ENCODE assay signal across 9 cellular contexts in genomic region chr5:37836173-37837100, GRCh38. TPM values are rescaled to one million over a fixed set of nuclear protein-coding genes. Genes with fewer than 3 reads are reported as not detected.
DNase-seq lines count a peak whose midpoint lies in the region; ATAC-seq and TF ChIP-seq lines count a peak whose summit lies in the region.
"Had no signal": no experiment of that assay in that cellular context is flagged by ENCODE, and none has a peak within 500 bp of the region (broad histone marks: within the 10 kb centered on the region; RNA-seq: fewer than 3 reads in every experiment).

No MANE protein-coding gene starts in this region.

- 40% methylated on average over 16 of the region's 62 CpGs for WGBS in mammary epithelial cell (ENCODE audit: low coverage, missing lambda C conversion rate)
- WGBS in tibial nerve, 2 donors, result 6% methylated on average over 56 to 62 of the region's 62 CpGs

- peak overlapping the region; percentile 90 for H2AFZ ChIP-seq in mammary epithelial cell (ENCODE audit: low read depth, low read length)

- no peak for TF ChIP-seq POLR2A in tibial nerve (IDR thresholded peaks at IDR 0.05)

- CTCF ChIA-PET in activated CD8-positive, alpha-beta T cell treated with anti-CD3 and anti-CD28 coated beads, Interleukin-2, amount 10 ng/mL, durations not matched to agents 7 days and 5 days (lab: Charles Lee), result interaction anchor here (0.6 to 2.3 kb wide), 9 partner anchors 40 to 547 kb away, joined by 3 to 8 read pairs (median 5); no protein-coding TSS in a partner anchor
- CTCF ChIA-PET in activated CD8-positive, alpha-beta T cell treated with anti-CD3 and anti-CD28 coated beads for 36 hours (lab: Charles Lee), result interaction anchor here (0.6 to 1.9 kb wide), 10 partner anchors 12 to 423 kb away, joined by 3 to 25 read pairs (median 3); no protein-coding TSS in a partner anchor
- CTCF ChIA-PET in mammary epithelial cell (lab: Charles Lee; ENCODE audit: low non-redundant PET), result interaction anchor here (0.9 kb wide), 1 partner anchor 357 kb away, joined by 7 read pairs; no protein-coding TSS in a partner anchor

- no peak for TF ChIP-seq CTCF in activated CD8-positive, alpha-beta T cell treated with anti-CD3 and anti-CD28 coated beads for 36 hours (IDR thresholded peaks at IDR 0.05)
- TF ChIP-seq CTCF in mammary epithelial cell (conservative IDR thresholded peaks at IDR 0.05 in 1 of 2, IDR thresholded peaks at IDR 0.05 in 1 of 2; ENCODE audit: extremely low read depth in 1 of 2, insufficient read depth in 1 of 2, low read depth in 1 of 2, low read length in 2 of 2) (no peak), tibial nerve (IDR thresholded peaks at IDR 0.05) (no peak)

- in situ Hi-C loops in mammary epithelial cell (cut with MboI; ENCODE audit: low sequenced_read_pairs in 2 of 2), result loop anchor here in 1 of 2 donors (5.0 kb wide), 1 partner anchor 356 kb away; no protein-coding TSS in a partner anchor

- peaks cover 81% of the 10 kb centered on the region for H3K27me3 Mint-ChIP-seq in activated CD8-positive, alpha-beta T cell treated with anti-CD3 and anti-CD28 coated beads, Interleukin-2, amount 10 ng/mL, durations not matched to agents 7 days and 5 days (ENCODE audit: low read depth)
- H3K27me3 Mint-ChIP-seq in activated CD8-positive, alpha-beta T cell treated with anti-CD3 and anti-CD28 coated beads for 36 hours, result peaks cover 78% of the 10 kb centered on the region

- ATAC-seq in activated CD8-positive, alpha-beta T cell treated with anti-CD3 and anti-CD28 coated beads, Interleukin-2, amount 10 ng/mL, durations not matched to agents 7 days and 5 days, result no peak
- ATAC-seq in activated CD8-positive, alpha-beta T cell treated with anti-CD3 and anti-CD28 coated beads for 36 hours, result no peak
- ATAC-seq in GM18907 (IDR thresholded peaks at IDR 0.05; ENCODE audit: unreplicated experiment), result no peak

- peaks cover 52% of the 10 kb centered on the region for H3K4me1 ChIP-seq in mammary epithelial cell (ENCODE audit: insufficient read depth, low read length)
- H3K4me1 ChIP-seq in tibial nerve, result peaks cover 0 to 64% (median 10%) of the 10 kb centered on the region in 4 donors

- peak overlapping the region; percentile 8 for H3K4me3 Mint-ChIP-seq in activated CD8-positive, alpha-beta T cell treated with anti-CD3 and anti-CD28 coated beads, Interleukin-2, amount 10 ng/mL, durations not matched to agents 7 days and 5 days
- no peak overlapping the region for H3K4me3 Mint-ChIP-seq in activated CD8-positive, alpha-beta T cell treated with anti-CD3 and anti-CD28 coated beads for 36 hours

- no peaks in the 10 kb centered on the region for H4K20me1 ChIP-seq in mammary epithelial cell (ENCODE audit: insufficient read depth, low read length)

- BruUV-seq in mammary epithelial cell (replicated peaks; lab: Mats Ljungman, UMichigan), result no TSS peak

- dilution Hi-C loops in mammary epithelial cell (cut with HindIII; ENCODE audit: low sequenced_read_pairs), result no loop called here

- H3K4me3 ChIP-seq in mammary epithelial cell (replicated peaks in 1 of 3; ENCODE audit: insufficient read depth in 1 of 3, low read depth in 2 of 3, low read length in 3 of 3) (peak overlapping the region; percentile 37 to 57 (median 43)), tibial nerve (peak overlapping the region in 3 of 4 donors; percentile 7 to 52 (median 28))
- H3K4me3 ChIP-seq: SJSA1 had no signal

- H3K4me1 Mint-ChIP-seq in activated CD8-positive, alpha-beta T cell treated with anti-CD3 and anti-CD28 coated beads, Interleukin-2, amount 10 ng/mL, durations not matched to agents 7 days and 5 days (ENCODE audit: low read depth), result peaks cover 29% of the 10 kb centered on the region
- H3K4me1 Mint-ChIP-seq in activated CD8-positive, alpha-beta T cell treated with anti-CD3 and anti-CD28 coated beads for 36 hours (ENCODE audit: low read depth), result peaks cover 23% of the 10 kb centered on the region

- no peak overlapping the region for H3K27ac Mint-ChIP-seq in activated CD8-positive, alpha-beta T cell treated with anti-CD3 and anti-CD28 coated beads, Interleukin-2, amount 10 ng/mL, durations not matched to agents 7 days and 5 days
- H3K27ac Mint-ChIP-seq in activated CD8-positive, alpha-beta T cell treated with anti-CD3 and anti-CD28 coated beads for 36 hours, result no peak overlapping the region

- H3K4me2 ChIP-seq in mammary epithelial cell (ENCODE audit: insufficient read depth, low read depth, low read length), result peak overlapping the region; percentile 98

- H3K9me3 ChIP-seq in mammary epithelial cell (replicated peaks; ENCODE audit: insufficient read depth, low read length) (no peaks in the 10 kb centered on the region), tibial nerve (peaks cover 0 to 3% (median 0%) of the 10 kb centered on the region in 4 donors)

- peaks cover 21% of the 10 kb centered on the region for H3K79me2 ChIP-seq in mammary epithelial cell (ENCODE audit: insufficient read depth, low read length)

- no peak for TF ChIP-seq EP300 in tibial nerve (IDR thresholded peaks at IDR 0.05)

- H3K27me3 ChIP-seq in mammary epithelial cell (ENCODE audit: insufficient read depth, low read length) (no peaks in the 10 kb centered on the region), tibial nerve (peaks cover 4 to 90% of the 10 kb centered on the region in 2 donors)
- H3K27me3 ChIP-seq: SJSA1 had no signal

- no peaks in the 10 kb centered on the region for H3K9me3 Mint-ChIP-seq in activated CD8-positive, alpha-beta T cell treated with anti-CD3 and anti-CD28 coated beads, Interleukin-2, amount 10 ng/mL, durations not matched to agents 7 days and 5 days (ENCODE audit: insufficient read depth)
- H3K9me3 Mint-ChIP-seq in activated CD8-positive, alpha-beta T cell treated with anti-CD3 and anti-CD28 coated beads for 36 hours, result no peaks in the 10 kb centered on the region

- H3K9ac ChIP-seq in mammary epithelial cell (ENCODE audit: insufficient read depth, low read length), result no peak overlapping the region

- H3K36me3 Mint-ChIP-seq in activated CD8-positive, alpha-beta T cell treated with anti-CD3 and anti-CD28 coated beads, Interleukin-2, amount 10 ng/mL, durations not matched to agents 7 days and 5 days (ENCODE audit: low read depth), result peaks cover 2% of the 10 kb centered on the region
- H3K36me3 Mint-ChIP-seq in activated CD8-positive, alpha-beta T cell treated with anti-CD3 and anti-CD28 coated beads for 36 hours (ENCODE audit: low read depth), result no peaks in the 10 kb centered on the region

- POLR2A ChIA-PET in activated CD8-positive, alpha-beta T cell treated with anti-CD3 and anti-CD28 coated beads, Interleukin-2, amount 10 ng/mL, durations not matched to agents 7 days and 5 days (lab: Charles Lee), result no interaction called here
- POLR2A ChIA-PET in activated CD8-positive, alpha-beta T cell treated with anti-CD3 and anti-CD28 coated beads for 36 hours (lab: Charles Lee), result no interaction called here

- H3K27ac ChIP-seq in mammary epithelial cell (ENCODE audit: insufficient read depth, low read depth, low read length) (no peak overlapping the region), tibial nerve (peak overlapping the region in 1 of 4 donors; percentile 21)
- H3K27ac ChIP-seq: SJSA1 had no signal

- DNase-seq in activated CD8-positive, alpha-beta T cell treated with anti-CD3 and anti-CD28 coated beads, Interleukin-2, amount 10 ng/mL, durations not matched to agents 7 days and 5 days, result no peak
- no peak for DNase-seq in activated CD8-positive, alpha-beta T cell treated with anti-CD3 and anti-CD28 coated beads for 36 hours
- peak; percentile 17 for DNase-seq in mammary epithelial cell
- peak; percentile 71 for DNase-seq in left kidney (ENCODE audit: low read depth, low spot score)
- no peak for DNase-seq in tibial nerve (ENCODE audit: low spot score in 2 of 2)
- no peak for DNase-seq in RPMI8226
- DNase-seq in NCI-H2171 (lab: John Stamatoyannopoulos, UW), result no peak

- intact Hi-C loops in activated CD8-positive, alpha-beta T cell treated with anti-CD3 and anti-CD28 coated beads for 36 hours (cut with micrococcal nuclease), result loop anchor here (2.0 kb wide), 1 partner anchor 356 kb away; no protein-coding TSS in a partner anchor
- intact Hi-C loops in mammary epithelial cell (cut with micrococcal nuclease), result loop anchor here (1.0 to 10.0 kb wide), 10 partner anchors 64 to 568 kb away; no protein-coding TSS in a partner anchor

- H3K36me3 ChIP-seq in mammary epithelial cell (ENCODE audit: insufficient read depth, low read length) (no peaks in the 10 kb centered on the region), tibial nerve (no peaks in the 10 kb centered on the region)

RNA-seq across cellular contexts. Expression of gene GDNF, which starts 3.4 kb away (rescaled TPM):
- total RNA-seq in activated CD8-positive, alpha-beta T cell treated with anti-CD3 and anti-CD28 coated beads, Interleukin-2, amount 10 ng/mL, durations not matched to agents 7 days and 5 days, result not detected
- total RNA-seq in activated CD8-positive, alpha-beta T cell treated with anti-CD3 and anti-CD28 coated beads for 36 hours, result not detected
- 1 to 10 TPM in 1 of 2 donors, under 1 TPM in 1; 0.17 to 1.3 TPM for total RNA-seq in mammary epithelial cell
- 0.79 TPM for polyA plus RNA-seq in mammary epithelial cell
- not detected for polyA minus RNA-seq in mammary epithelial cell
- not detected for total RNA-seq in tibial nerve

Comparison
In these comparisons a context has a peak if more than half of its experiments do, and no peak if none do; other contexts are left out.
1. DNase-seq: peak in mammary epithelial cell (single experiment) and left kidney (single experiment); none in activated CD8-positive, alpha-beta T cell treated with anti-CD3 and anti-CD28 coated beads, Interleukin-2, amount 10 ng/mL, durations not matched to agents 7 days and 5 days (single experiment), activated CD8-positive, alpha-beta T cell treated with anti-CD3 and anti-CD28 coated beads for 36 hours (single experiment), tibial nerve (0 of 2), RPMI8226 (single experiment) and NCI-H2171 (single experiment).